ENCODE assay signal across 8 cellular contexts in the genomic region with DNA sequence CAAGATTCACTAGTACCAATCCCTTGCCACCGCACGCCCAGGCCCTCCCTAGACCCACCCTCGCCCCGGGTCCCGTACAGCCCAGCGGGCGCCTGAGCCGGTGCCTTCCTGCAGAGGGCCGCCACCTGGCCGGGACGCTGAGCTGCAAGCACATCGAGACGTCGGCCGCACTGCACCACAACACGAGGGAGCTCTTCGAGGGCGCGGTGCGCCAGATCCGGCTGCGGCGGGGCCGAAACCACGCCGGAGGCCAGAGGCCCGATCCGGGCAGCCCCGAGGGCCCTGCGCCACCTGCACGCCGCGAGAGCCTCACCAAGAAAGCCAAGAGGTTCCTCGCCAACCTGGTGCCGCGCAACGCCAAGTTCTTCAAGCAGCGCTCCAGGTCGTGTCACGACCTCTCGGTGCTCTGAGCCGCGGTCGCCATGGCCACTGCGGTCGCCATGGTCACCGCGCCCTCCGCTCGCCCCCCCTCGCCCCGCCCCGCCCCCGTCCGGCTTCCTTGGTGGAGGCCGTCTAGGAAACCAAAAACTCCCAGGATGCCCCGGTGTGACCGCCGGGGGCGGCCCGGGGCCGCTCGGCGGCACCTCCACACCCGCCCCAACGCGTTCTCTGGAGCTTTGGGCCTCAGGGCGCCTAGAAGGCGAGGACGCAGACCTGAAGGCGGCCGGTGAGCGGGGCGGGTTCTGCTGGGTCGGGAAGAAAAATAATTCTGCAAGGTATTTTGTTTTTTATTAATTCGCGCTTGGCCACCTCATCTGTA. TPM values are rescaled to one million over a fixed set of nuclear protein-coding genes. Genes with fewer than 3 reads are reported as not detected.
DNase-seq lines count a peak whose midpoint lies in the region; ATAC-seq and TF ChIP-seq lines count a peak whose summit lies in the region.

No MANE protein-coding gene starts in this region.

- no peaks in the 10 kb centered on the region for H3K36me3 ChIP-seq in CD8-positive, alpha-beta T cell (ENCODE audit: insufficient read depth, low read length)
- H3K36me3 ChIP-seq in left ventricle myocardium inferior = no peaks in the 10 kb centered on the region

- H3K36me3 Mint-ChIP-seq in CD8-positive, alpha-beta T cell = no peaks in the 10 kb centered on the region

- no peaks in the 10 kb centered on the region for H3K9me3 ChIP-seq in CD8-positive, alpha-beta T cell (ENCODE audit: low read length)
- no peaks in the 10 kb centered on the region for H3K9me3 ChIP-seq in left ventricle myocardium inferior (replicated peaks)

- POLR2A ChIA-PET in CD8-positive, alpha-beta T cell (lab: Charles Lee) = interaction anchor here (0.6 to 4.2 kb wide), 8 partner anchors 13 to 208 kb away, joined by 3 to 28 read pairs (median 3); partner anchors contain the start of genes ACIN1, LRP10 and PRMT5

- intact Hi-C loops in CD8-positive, alpha-beta T cell (cut with DNase I, micrococcal nuclease) = loop anchor here (1.0 to 5.0 kb wide), 2 partner anchors 14 to 59 kb away; partner anchors contain the start of gene MRPL52 (in 1 of the 2)
- intact Hi-C loops in left ventricle myocardium inferior (cut with micrococcal nuclease) = no loop called here
- intact Hi-C loops in sciatic nerve (cut with DNase I) = no loop called here

- H3K27me3 Mint-ChIP-seq in CD8-positive, alpha-beta T cell (ENCODE audit: low read depth) = no peaks in the 10 kb centered on the region

- no peaks in the 10 kb centered on the region for H3K9me3 Mint-ChIP-seq in CD8-positive, alpha-beta T cell

- CTCF ChIA-PET in CD8-positive, alpha-beta T cell (lab: Charles Lee) = interaction anchor here (0.8 to 6.8 kb wide), 9 partner anchors 8 to 182 kb away, joined by 3 to 91 read pairs (median 4); partner anchors contain the start of gene LRP10

- TF ChIP-seq POLR2A in Raji (IDR thresholded peaks at IDR 0.05; ENCODE audit: insufficient read depth, low read depth, low read length) = peak; percentile 36; the same call in 1 of the 2 replicates

- H3K4me1 Mint-ChIP-seq in CD8-positive, alpha-beta T cell (ENCODE audit: low read depth) = peaks cover 56% of the 10 kb centered on the region

- peak; percentile 67 for ATAC-seq in CD8-positive, alpha-beta T cell
- ATAC-seq in GM19455 (IDR thresholded peaks at IDR 0.05; ENCODE audit: unreplicated experiment) (peak; percentile 55), sciatic nerve (peak; percentile 90)

- TF ChIP-seq CTCF in CD8-positive, alpha-beta T cell (IDR thresholded peaks at IDR 0.05) = no peak
- peak; percentile 6 for TF ChIP-seq CTCF in left ventricle myocardium inferior (IDR thresholded peaks at IDR 0.05; ENCODE audit: borderline replicate concordance)

- H3K27ac Mint-ChIP-seq in CD8-positive, alpha-beta T cell = peak overlapping the region; percentile 74

- peak overlapping the region; percentile 44 for H3K4me3 ChIP-seq in CD8-positive, alpha-beta T cell (ENCODE audit: low read depth, low read length)
- peak overlapping the region; percentile 72 for H3K4me3 ChIP-seq in left ventricle myocardium inferior

- no peaks in the 10 kb centered on the region for H3K27me3 ChIP-seq in CD8-positive, alpha-beta T cell (ENCODE audit: insufficient read depth, low read length)
- peaks cover 19% of the 10 kb centered on the region for H3K27me3 ChIP-seq in left ventricle myocardium inferior (ENCODE audit: low read depth)

- H3K4me3 Mint-ChIP-seq in CD8-positive, alpha-beta T cell = peak overlapping the region; percentile 81

- peak overlapping the region; percentile 39 for H3K27ac ChIP-seq in CD8-positive, alpha-beta T cell (ENCODE audit: low read depth, low read length)
- H3K27ac ChIP-seq in left ventricle myocardium inferior (replicated peaks) = peak overlapping the region; percentile 48

- peak; percentile 34 to 85 (median 70) for DNase-seq in CD8-positive, alpha-beta T cell
- DNase-seq in HPDE6-E6E7 (ENCODE audit: extremely low spot score) (peak; percentile 66), left ventricle myocardium inferior (peak; percentile 71), sciatic nerve (ENCODE audit: low spot score) (peak; percentile 80), GF-D8 (lab: John Stamatoyannopoulos, UW) (no peak)
- DNase-seq in activated naive CD4-positive, alpha-beta T cell treated with anti-CD3 and anti-CD28 coated beads, Interleukin-2, amount 50 U/mL, for 16 hours = peak; percentile 63

- H3K4me1 ChIP-seq in CD8-positive, alpha-beta T cell (ENCODE audit: insufficient read depth, low read length) = peaks cover 45% of the 10 kb centered on the region
- H3K4me1 ChIP-seq in left ventricle myocardium inferior = peaks cover 20% of the 10 kb centered on the region

RNA-seq across cellular contexts. Expression of gene REM2, which starts 3.7 kb away (rescaled TPM):
- total RNA-seq in CD8-positive, alpha-beta T cell = 1 to 10 TPM; 4.1 to 5.4 TPM
- not detected for total RNA-seq in left ventricle myocardium inferior
- 0.62 TPM for total RNA-seq in sciatic nerve

RNA-seq across cellular contexts. Expression of gene LRP10, which starts 15.1 kb away (rescaled TPM):
- total RNA-seq in CD8-positive, alpha-beta T cell = 10 to 100 TPM; 37.1 to 39.2 TPM
- 48.3 TPM for total RNA-seq in left ventricle myocardium inferior
- 106 TPM for total RNA-seq in sciatic nerve

RNA-seq across cellular contexts. Expression of gene RBM23, which starts 32.3 kb away (rescaled TPM):
- 100 to 1,000 TPM; 135 to 141 TPM for total RNA-seq in CD8-positive, alpha-beta T cell
- 42.1 TPM for total RNA-seq in left ventricle myocardium inferior
- 87.3 TPM for total RNA-seq in sciatic nerve

RNA-seq across cellular contexts. Expression of gene PRMT5, which starts 42.5 kb away (rescaled TPM):
- 10 to 100 TPM; 14.3 to 15.2 TPM for total RNA-seq in CD8-positive, alpha-beta T cell
- total RNA-seq in left ventricle myocardium inferior (59.0 TPM), sciatic nerve (44.6 TPM)

RNA-seq across cellular contexts. Expression of gene MMP14, which starts 50.3 kb away (rescaled TPM):
- 1 to 10 TPM; 1.4 TPM for total RNA-seq in CD8-positive, alpha-beta T cell
- total RNA-seq in left ventricle myocardium inferior (22.1 TPM), sciatic nerve (138 TPM)

Comparison
In these comparisons a context has a peak if more than half of its experiments do, and no peak if none do; other contexts are left out.
1. intact Hi-C loops: an anchor here in CD8-positive, alpha-beta T cell (1.0 to 5.0 kb wide); none called in left ventricle myocardium inferior and sciatic nerve.